1 cellular context compared by ENCODE assay signal in genomic region chr1:46603481-46603857, GRCh38.
TF ChIP-seq lines count a peak whose summit lies in the region.

No MANE protein-coding gene starts in this region.

TF ChIP-seq in WTC11, 78 proteins besides CTCF, POLR2A, EP300 and RAD21 (continued from another document):
- TF ChIP-seq ARID4B (CRISPR knock-in tag; IDR thresholded peaks at IDR 0.05; ENCODE audit: borderline replicate concordance): no peak
- TF ChIP-seq ZSCAN18 (CRISPR knock-in tag; IDR thresholded peaks at IDR 0.05): no peak
TF ChIP-seq in WTC11: peak in this region for 0.
